Comparison of ENCODE assay signal across 25 cellular contexts in the genomic region with DNA sequence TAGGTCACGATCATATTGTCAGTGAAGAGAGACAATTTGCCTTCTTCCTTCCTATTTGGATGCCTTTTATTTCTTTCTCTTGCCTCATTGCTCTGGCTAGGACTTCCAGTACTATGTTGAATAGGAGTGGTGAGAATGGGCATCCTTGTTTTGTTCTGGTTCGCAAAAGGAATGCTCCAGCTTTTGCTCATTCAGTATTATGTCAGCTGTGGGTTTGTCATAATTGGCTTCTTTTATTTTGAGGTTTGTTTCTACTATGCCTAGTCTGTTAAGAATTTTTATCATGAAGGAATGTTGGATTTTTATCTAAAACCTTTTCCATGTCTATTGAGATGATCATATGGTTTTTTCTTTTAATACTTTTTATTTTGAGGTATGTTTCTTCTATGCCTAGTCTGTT.
"Had no signal": no experiment of that assay in that cellular context is flagged by ENCODE, and none has a peak within 500 bp of the region (broad histone marks: within the 10 kb centered on the region; RNA-seq: fewer than 3 reads in every experiment).

No MANE protein-coding gene starts in this region.

- ATAC-seq: effector memory CD8-positive, alpha-beta T cell; heart right ventricle; left lung; lower lobe of right lung; natural killer cell had no signal

- H3K27me3 ChIP-seq: esophagus muscularis mucosa, heart right ventricle, left lung, ovary, right atrium auricular region, sigmoid colon, suprapubic skin, thyroid gland had no signal

- H3K27me3 Mint-ChIP-seq: dendritic cell treated with granulocyte-macrophage colony-stimulating factor and Interleukin-4, amounts not matched to agents 40 ng/mL and 50 ng/mL, for 4 days; effector memory CD8-positive, alpha-beta T cell; type B pancreatic cell had no signal

- H3K9me3 ChIP-seq: ovary, sigmoid colon, suprapubic skin, thyroid gland had no signal

- H3K36me3 Mint-ChIP-seq: memory B cell, type B pancreatic cell had no signal

- FAIRE-seq: frontal cortex, small intestine, urothelium cell line had no signal

- DNase-seq: effector memory CD8-positive, alpha-beta T cell; heart right ventricle; hypothalamus; islet precursor cell; left lung; lower lobe of right lung; natural killer cell; nucleus accumbens; ovary; sigmoid colon; small intestine; stimulated activated CD4-positive, alpha-beta T cell treated with anti-CD3 and anti-CD28 coated beads, Interleukin-12 subunit alpha, Interleukin-12 subunit beta, amount 100 ng/mL, for 4 hours; stimulated activated naive CD4-positive, alpha-beta T cell treated with Interleukin-2 at 50 U/mL for 16 hours; thyroid gland had no signal

- H3K4me1 Mint-ChIP-seq: memory B cell, mesothelial cell of epicardium, natural killer cell, neural crest cell had no signal

- H3K27ac ChIP-seq: epithelial cell of prostate, esophagus muscularis mucosa, heart right ventricle, left lung, lower lobe of right lung, ovary, right atrium auricular region, sigmoid colon, suprapubic skin, thyroid gland had no signal

- H3K27ac Mint-ChIP-seq: dendritic cell treated with granulocyte-macrophage colony-stimulating factor and Interleukin-4, amounts not matched to agents 40 ng/mL and 50 ng/mL, for 4 days; effector memory CD8-positive, alpha-beta T cell; memory B cell; mesothelial cell of epicardium; natural killer cell; type B pancreatic cell had no signal

- H3K36me3 ChIP-seq: esophagus muscularis mucosa, heart right ventricle, left lung, lower lobe of right lung, ovary, right atrium auricular region, sigmoid colon, suprapubic skin, thyroid gland had no signal

- H3K4me3 Mint-ChIP-seq: dendritic cell treated with granulocyte-macrophage colony-stimulating factor and Interleukin-4, amounts not matched to agents 40 ng/mL and 50 ng/mL, for 4 days; effector memory CD8-positive, alpha-beta T cell; memory B cell; mesothelial cell of epicardium; natural killer cell; neural crest cell; type B pancreatic cell had no signal

- H3K4me3 ChIP-seq: esophagus muscularis mucosa, heart right ventricle, left lung, lower lobe of right lung, ovary, right atrium auricular region, sigmoid colon, suprapubic skin, thyroid gland had no signal

- H3K9me3 Mint-ChIP-seq: memory B cell had no signal

- H3K4me1 ChIP-seq: esophagus muscularis mucosa, heart right ventricle, left lung, lower lobe of right lung, right atrium auricular region, suprapubic skin, thyroid gland had no signal
